1 cellular context compared by ENCODE assay signal in the genomic region with DNA sequence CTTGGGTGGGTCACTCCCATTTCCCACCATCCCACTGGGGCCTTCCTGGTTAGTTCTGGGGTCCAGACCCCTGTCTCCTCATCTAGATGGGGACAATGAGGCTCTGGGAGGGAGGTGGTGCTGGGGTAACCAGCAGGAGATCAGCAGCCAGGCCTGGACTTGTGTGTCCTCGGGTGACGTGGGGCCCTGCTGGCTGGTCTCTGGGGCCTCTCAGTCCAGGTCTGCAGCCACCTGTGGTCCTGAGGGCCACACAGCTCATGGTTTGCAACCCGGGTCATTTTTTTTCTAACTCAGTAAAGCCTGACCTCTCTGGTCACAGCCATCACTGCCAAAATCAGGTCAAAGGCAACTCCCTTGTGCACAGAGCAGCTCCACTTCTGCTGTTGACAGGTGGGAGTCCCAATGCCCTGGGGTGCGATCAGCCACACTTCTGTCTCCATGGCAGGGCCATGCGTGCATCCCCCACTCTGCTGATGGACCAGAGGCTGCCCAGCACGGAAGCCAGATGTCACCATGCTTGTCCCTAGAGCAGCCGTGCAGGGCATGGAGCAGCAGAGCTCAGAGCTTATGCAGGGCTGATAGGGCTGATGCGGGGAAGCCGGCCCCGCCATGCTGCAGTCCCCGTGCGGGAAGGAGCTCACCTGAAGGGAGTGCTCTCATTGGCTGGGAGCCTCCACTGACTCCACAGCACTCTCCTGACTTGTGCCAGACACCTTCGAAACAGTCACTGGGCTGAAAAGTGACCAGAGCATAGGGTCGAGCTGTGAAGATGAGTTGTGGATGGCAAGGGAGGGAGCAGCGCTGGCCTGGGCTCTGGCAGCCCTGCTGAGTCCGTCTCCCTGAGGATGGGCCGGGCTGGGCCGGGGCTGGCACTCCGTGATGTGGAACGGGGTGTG.
TF ChIP-seq lines count a peak whose summit lies in the region.

No MANE protein-coding gene starts in this region.

TF ChIP-seq in HCT116, 20 proteins besides CTCF, POLR2A, EP300 and RAD21 (continued from another document):
- TF ChIP-seq, protein P1, sequence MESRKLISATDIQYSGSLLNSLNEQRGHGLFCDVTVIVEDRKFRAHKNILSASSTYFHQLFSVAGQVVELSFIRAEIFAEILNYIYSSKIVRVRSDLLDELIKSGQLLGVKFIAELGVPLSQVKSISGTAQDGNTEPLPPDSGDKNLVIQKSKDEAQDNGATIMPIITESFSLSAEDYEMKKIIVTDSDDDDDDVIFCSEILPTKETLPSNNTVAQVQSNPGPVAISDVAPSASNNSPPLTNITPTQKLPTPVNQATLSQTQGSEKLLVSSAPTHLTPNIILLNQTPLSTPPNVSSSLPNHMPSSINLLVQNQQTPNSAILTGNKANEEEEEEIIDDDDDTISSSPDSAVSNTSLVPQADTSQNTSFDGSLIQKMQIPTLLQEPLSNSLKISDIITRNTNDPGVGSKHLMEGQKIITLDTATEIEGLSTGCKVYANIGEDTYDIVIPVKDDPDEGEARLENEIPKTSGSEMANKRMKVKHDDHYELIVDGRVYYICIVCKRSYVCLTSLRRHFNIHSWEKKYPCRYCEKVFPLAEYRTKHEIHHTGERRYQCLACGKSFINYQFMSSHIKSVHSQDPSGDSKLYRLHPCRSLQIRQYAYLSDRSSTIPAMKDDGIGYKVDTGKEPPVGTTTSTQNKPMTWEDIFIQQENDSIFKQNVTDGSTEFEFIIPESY (IDR thresholded peaks at IDR 0.05; ENCODE audit: extremely low read depth, insufficient replicate concordance, low read length) = no peak
